Comparison of ENCODE assay signal across 12 cellular contexts in genomic region chr1:172145656-172146055, GRCh38.
DNase-seq lines count a peak whose midpoint lies in the region; ATAC-seq, FAIRE-seq and TF ChIP-seq lines count a peak whose summit lies in the region.
"Had no signal": no experiment of that assay in that cellular context is flagged by ENCODE, and none has a peak within 500 bp of the region (broad histone marks: within the 10 kb centered on the region; RNA-seq: fewer than 3 reads in every experiment).

No MANE protein-coding gene starts in this region.

- no peak overlapping the region for H3K27ac ChIP-seq in keratinocyte (ENCODE audit: control insufficient read depth, insufficient read depth, low read length)
- H3K27ac ChIP-seq: KMS-11 had no signal

- H2AFZ ChIP-seq in keratinocyte (ENCODE audit: control insufficient read depth, low read length) = no peak overlapping the region

- no peak overlapping the region for H3K9ac ChIP-seq in keratinocyte (ENCODE audit: control insufficient read depth, extremely low read depth, insufficient read depth, low read length)
- H3K9ac ChIP-seq: KMS-11 had no signal

- peaks cover 5% of the 10 kb centered on the region for H3K4me1 Mint-ChIP-seq in activated T-helper 17 cell treated with anti-CD3 and anti-CD28 coated beads, Interleukin-2, amount 50 U/mL, for 72 hours

- DNase-seq in BE2C (no peak), keratinocyte (ENCODE audit: low read depth, low spot score) (no peak), retina (peak; percentile 7), dermis blood vessel endothelial cell (no peak), globus pallidus (ENCODE audit: low spot score) (no peak)
- DNase-seq: activated CD4-positive, alpha-beta T cell treated with anti-CD3 and anti-CD28 coated beads, Interleukin-2, amount 50 U/mL, for 4 hours; CD4-positive, CD25-positive, alpha-beta regulatory T cell; pancreas had no signal

- H3K9me3 Mint-ChIP-seq in activated T-helper 17 cell treated with anti-CD3 and anti-CD28 coated beads, Interleukin-2, amount 50 U/mL, for 72 hours = no peaks in the 10 kb centered on the region

- H3K36me3 ChIP-seq in BE2C = no peaks in the 10 kb centered on the region
- no peaks in the 10 kb centered on the region for H3K36me3 ChIP-seq in keratinocyte (ENCODE audit: control insufficient read depth in 2 of 2, extremely low read depth in 1 of 2, insufficient read depth in 2 of 2, low read length in 2 of 2)
- H3K36me3 ChIP-seq: pancreas had no signal

- no peaks in the 10 kb centered on the region for H3K27me3 Mint-ChIP-seq in activated T-helper 17 cell treated with anti-CD3 and anti-CD28 coated beads, Interleukin-2, amount 50 U/mL, for 72 hours
- H3K27me3 Mint-ChIP-seq: CD4-positive, CD25-positive, alpha-beta regulatory T cell had no signal

- peak; percentile 61 for FAIRE-seq in keratinocyte (lab: Jason Lieb, UNC)
- FAIRE-seq: pancreas had no signal

- H3K4me3 ChIP-seq in BE2C (ENCODE audit: low read depth, low read length) = peak overlapping the region; percentile 89
- no peak overlapping the region for H3K4me3 ChIP-seq in keratinocyte (ENCODE audit: control insufficient read depth in 2 of 3, extremely low read depth in 1 of 3, insufficient read depth in 2 of 3, low read depth in 1 of 3, low read length in 3 of 3)
- H3K4me3 ChIP-seq: pancreas had no signal

- dilution Hi-C loops in keratinocyte (cut with MboI; ENCODE audit: extremely low pct_ligation_motif_present, low sequenced_read_pairs) = no loop called here

- H3K4me3 Mint-ChIP-seq in activated T-helper 17 cell treated with anti-CD3 and anti-CD28 coated beads, Interleukin-2, amount 50 U/mL, for 72 hours = no peak overlapping the region
- H3K4me3 Mint-ChIP-seq: CD4-positive, CD25-positive, alpha-beta regulatory T cell had no signal

- peak overlapping the region; percentile 69 for H3K27ac Mint-ChIP-seq in activated T-helper 17 cell treated with anti-CD3 and anti-CD28 coated beads, Interleukin-2, amount 50 U/mL, for 72 hours

- H3K79me2 ChIP-seq in keratinocyte (ENCODE audit: control insufficient read depth, insufficient read depth, low read length) = no peaks in the 10 kb centered on the region

- H3K9me1 ChIP-seq in keratinocyte (ENCODE audit: control insufficient read depth, extremely low read depth, insufficient read depth, low read length) = no peaks in the 10 kb centered on the region

- no peak for ATAC-seq in activated T-helper 17 cell treated with anti-CD3 and anti-CD28 coated beads, Interleukin-2, amount 50 U/mL, for 72 hours (replicated peaks)
- ATAC-seq in GM21528 (IDR thresholded peaks at IDR 0.05; ENCODE audit: low FRiP score, unreplicated experiment) (no peak), HG03025 (IDR thresholded peaks at IDR 0.05; ENCODE audit: low FRiP score, unreplicated experiment) (no peak)

- H4K20me1 ChIP-seq in keratinocyte (ENCODE audit: control insufficient read depth, extremely low read depth, insufficient read depth, low read length) = no peaks in the 10 kb centered on the region

- no peak overlapping the region for H3K4me2 ChIP-seq in keratinocyte (ENCODE audit: control insufficient read depth, extremely low read depth, insufficient read depth, low read depth, low read length)
- H3K4me2 ChIP-seq: KMS-11 had no signal

- TF ChIP-seq CTCF in BE2C (IDR thresholded peaks at IDR 0.05; ENCODE audit: low read depth, low read length) = no peak
- no peak for TF ChIP-seq CTCF in keratinocyte (optimal IDR thresholded peaks at IDR 0.05 in 1 of 3, IDR thresholded peaks at IDR 0.05 in 1 of 3, conservative IDR thresholded peaks at IDR 0.05 in 1 of 3; ENCODE audit: extremely low read depth in 1 of 3, insufficient read depth in 2 of 3, low read length in 3 of 3)

- H3K4me1 ChIP-seq in BE2C = peaks cover 5% of the 10 kb centered on the region
- peaks cover 37% of the 10 kb centered on the region for H3K4me1 ChIP-seq in keratinocyte (ENCODE audit: control insufficient read depth, extremely low read depth, insufficient read depth, low read length)

- H3K27me3 ChIP-seq in BE2C (no peaks in the 10 kb centered on the region), keratinocyte (ENCODE audit: control insufficient read depth, extremely low read depth, insufficient read depth, low read length) (no peaks in the 10 kb centered on the region)
- H3K27me3 ChIP-seq: pancreas had no signal

- H3K36me3 Mint-ChIP-seq in activated T-helper 17 cell treated with anti-CD3 and anti-CD28 coated beads, Interleukin-2, amount 50 U/mL, for 72 hours (ENCODE audit: low read depth) = no peaks in the 10 kb centered on the region
- H3K36me3 Mint-ChIP-seq: CD4-positive, CD25-positive, alpha-beta regulatory T cell had no signal

- H3K9me3 ChIP-seq in BE2C = no peaks in the 10 kb centered on the region
- no peaks in the 10 kb centered on the region for H3K9me3 ChIP-seq in keratinocyte (ENCODE audit: control insufficient read depth, low read depth, low read length)
- H3K9me3 ChIP-seq: pancreas had no signal
